35 cellular contexts compared by ENCODE assay signal in the genomic region with DNA sequence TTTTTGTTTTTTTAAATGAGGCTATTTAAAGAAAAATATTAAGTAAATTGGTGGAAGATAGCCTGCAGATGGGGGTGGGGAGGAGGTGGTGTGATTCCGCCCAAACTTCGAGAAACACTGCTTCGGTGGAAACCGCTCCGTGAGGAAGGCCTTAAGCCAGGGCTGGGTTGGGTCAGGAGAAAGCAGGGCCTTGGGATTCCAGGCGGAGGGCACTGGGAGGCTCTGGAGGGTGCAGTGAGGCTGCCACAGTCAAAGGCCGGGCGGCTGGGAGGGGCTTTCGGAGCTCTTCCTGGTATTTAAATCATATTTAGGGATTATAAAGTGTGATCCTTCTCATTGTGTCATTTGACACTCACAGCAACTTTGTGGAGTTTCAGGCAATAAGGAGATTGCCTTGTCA. TPM values are rescaled to one million over a fixed set of nuclear protein-coding genes. Genes with fewer than 3 reads are reported as not detected.
"Had no signal": no experiment of that assay in that cellular context is flagged by ENCODE, and none has a peak within 500 bp of the region (broad histone marks: within the 10 kb centered on the region; RNA-seq: fewer than 3 reads in every experiment).

No MANE protein-coding gene starts in this region.

- H3K9me3 Mint-ChIP-seq: activated CD4-positive, alpha-beta T cell treated with anti-CD3 and anti-CD28 coated beads, Interleukin-2, amount 10 ng/mL, durations not matched to agents 7 days and 5 days; activated naive CD4-positive, alpha-beta T cell treated with anti-CD3 and anti-CD28 coated beads for 36 hours; activated naive CD4-positive, alpha-beta T cell treated with anti-CD3 and anti-CD28 coated beads, Interleukin-2, amount 50 U/mL, for 72 hours; activated T-cell treated with anti-CD3 and anti-CD28 coated beads, Interleukin-2, amount 50 U/mL, for 4 hours; activated T-helper 1 cell treated with anti-CD3 and anti-CD28 coated beads, Interleukin-12 subunit alpha, Interleukin-12 subunit beta, Interleukin-2, Interleukin-4 antibody, amounts not matched to agents 30 ng/mL and 10 ng/mL and 1 ng/mL, durations not matched to agents 14 hours and 24 hours and 36 hours; T-helper 1 cell treated with Interleukin-12 subunit alpha and Interleukin-12 subunit beta and Interleukin-4 antibody, amounts not matched to agents 30 μg/mL and 1 μg/mL, for 36 hours; T-helper 2 cell treated with Interferon-gamma antibody and Interleukin-4, amounts not matched to agents 5 μg/mL and 100 μg/mL, for 36 hours had no signal

- H3K4me3 ChIP-seq: adrenal gland, body of pancreas, MG63, Peyer's patch, SJSA1 had no signal

- H3K4me3 Mint-ChIP-seq: activated CD4-positive, alpha-beta T cell treated with anti-CD3 and anti-CD28 coated beads for 36 hours; activated CD4-positive, alpha-beta T cell treated with anti-CD3 and anti-CD28 coated beads, Interleukin-2, amount 10 ng/mL, durations not matched to agents 7 days and 5 days; activated CD8-positive, alpha-beta T cell treated with anti-CD3 and anti-CD28 coated beads, Interleukin-2, amount 10 ng/mL, durations not matched to agents 7 days and 5 days; activated naive CD4-positive, alpha-beta T cell treated with anti-CD3 and anti-CD28 coated beads for 36 hours; activated T-cell treated with anti-CD3 and anti-CD28 coated beads, Interleukin-2, amount 50 U/mL, for 4 hours; activated T-helper 1 cell treated with anti-CD3 and anti-CD28 coated beads, Interleukin-12 subunit alpha, Interleukin-12 subunit beta, Interleukin-2, Interleukin-4 antibody, amounts not matched to agents 30 ng/mL and 10 ng/mL and 1 ng/mL, durations not matched to agents 14 hours and 24 hours and 36 hours; T-helper 1 cell treated with Interleukin-12 subunit alpha and Interleukin-12 subunit beta and Interleukin-4 antibody, amounts not matched to agents 30 μg/mL and 1 μg/mL, for 36 hours; T-helper 2 cell treated with Interferon-gamma antibody and Interleukin-4, amounts not matched to agents 5 μg/mL and 100 μg/mL, for 36 hours had no signal

- ATAC-seq: activated CD4-positive, alpha-beta T cell treated with anti-CD3 and anti-CD28 coated beads for 36 hours; activated CD4-positive, CD25-positive, alpha-beta regulatory T cell treated with anti-CD3 and anti-CD28 coated beads, Interleukin-2, amount 50 U/mL, for 24 hours; activated CD8-positive, alpha-beta T cell treated with anti-CD3 and anti-CD28 coated beads, Interleukin-2, amount 10 ng/mL, durations not matched to agents 7 days and 5 days; activated naive CD4-positive, alpha-beta T cell treated with anti-CD3 and anti-CD28 coated beads, Interleukin-2, amount 50 U/mL, for 72 hours; activated T-cell treated with anti-CD3 and anti-CD28 coated beads, Interleukin-2, amount 50 U/mL, for 4 hours; body of pancreas; PC-3 had no signal

- H3K36me3 Mint-ChIP-seq: activated naive CD4-positive, alpha-beta T cell treated with anti-CD3 and anti-CD28 coated beads, Interleukin-2, amount 50 U/mL, for 72 hours had no signal

- H3K27me3 Mint-ChIP-seq: activated CD4-positive, alpha-beta T cell treated with anti-CD3 and anti-CD28 coated beads, Interleukin-2, amount 10 ng/mL, durations not matched to agents 7 days and 5 days had no signal

- H3K9ac ChIP-seq: SK-N-SH had no signal

- H3K27me3 ChIP-seq: adrenal gland, body of pancreas, MG63, Peyer's patch had no signal

- H3K27ac ChIP-seq: adrenal gland, body of pancreas, Peyer's patch, SJSA1 had no signal

- H3K27ac Mint-ChIP-seq: activated CD4-positive, alpha-beta T cell treated with anti-CD3 and anti-CD28 coated beads for 36 hours; activated CD4-positive, alpha-beta T cell treated with anti-CD3 and anti-CD28 coated beads, Interleukin-2, amount 10 ng/mL, durations not matched to agents 7 days and 5 days; activated CD8-positive, alpha-beta T cell treated with anti-CD3 and anti-CD28 coated beads, Interleukin-2, amount 10 ng/mL, durations not matched to agents 7 days and 5 days; activated naive CD4-positive, alpha-beta T cell treated with anti-CD3 and anti-CD28 coated beads for 36 hours; activated naive CD4-positive, alpha-beta T cell treated with anti-CD3 and anti-CD28 coated beads, Interleukin-2, amount 50 U/mL, for 72 hours; activated T-helper 1 cell treated with anti-CD3 and anti-CD28 coated beads, Interleukin-12 subunit alpha, Interleukin-12 subunit beta, Interleukin-2, Interleukin-4 antibody, amounts not matched to agents 30 ng/mL and 10 ng/mL and 1 ng/mL, durations not matched to agents 14 hours and 24 hours and 36 hours; T-helper 1 cell treated with Interleukin-12 subunit alpha and Interleukin-12 subunit beta and Interleukin-4 antibody, amounts not matched to agents 30 μg/mL and 1 μg/mL, for 36 hours; T-helper 2 cell treated with Interferon-gamma antibody and Interleukin-4, amounts not matched to agents 5 μg/mL and 100 μg/mL, for 36 hours had no signal

- H3K4me1 ChIP-seq: Peyer's patch, SJSA1 had no signal

- H3K4me2 ChIP-seq: SK-N-SH had no signal

- DNase-seq: activated CD4-positive, alpha-beta T cell treated with anti-CD3 and anti-CD28 coated beads for 36 hours; activated CD4-positive, alpha-beta T cell treated with anti-CD3 and anti-CD28 coated beads, Interleukin-2, amount 10 ng/mL, durations not matched to agents 7 days and 5 days; activated CD4-positive, alpha-beta T cell treated with anti-CD3 and anti-CD28 coated beads, Interleukin-2, amount 50 U/mL, for 48 hours; activated CD8-positive, alpha-beta memory T cell treated with anti-CD3 and anti-CD28 coated beads, Interleukin-2, amount 50 U/mL, for 4 hours; activated CD8-positive, alpha-beta T cell treated with anti-CD3 and anti-CD28 coated beads, Interleukin-2, amount 10 ng/mL, durations not matched to agents 7 days and 5 days; activated gamma-delta T cell treated with Interleukin-2 at 50 U/mL for 16 hours; activated naive CD4-positive, alpha-beta T cell treated with anti-CD3 and anti-CD28 coated beads for 36 hours; activated T-cell treated with anti-CD3 and anti-CD28 coated beads for 4 hours; activated T-cell treated with anti-CD3 and anti-CD28 coated beads, Interleukin-2, amount 50 U/mL, for 4 hours; adrenal gland; body of pancreas; central memory CD4-positive, alpha-beta T cell; Kasumi-1; MG63; NCI-H1048; NCI-H1105 treated with DMSO at 0.1 percent for 48 hours; NCI-H1436; NCI-H1694; NCI-H2029; NCI-H345; NCI-H524 treated with DMSO at 0.1 percent for 48 hours; PC-3; Peyer's patch; RPMI8226; SHP77 treated with DMSO at 0.1 percent for 48 hours; SK-N-SH had no signal

- H3K9me2 ChIP-seq: SK-N-SH had no signal

- H3K9me3 ChIP-seq: adrenal gland, body of pancreas, MG63, Peyer's patch, SJSA1, SK-N-SH had no signal

- H3K36me3 ChIP-seq: adrenal gland, MG63, Peyer's patch, SJSA1 had no signal

- H3K4me1 Mint-ChIP-seq: activated CD4-positive, alpha-beta T cell treated with anti-CD3 and anti-CD28 coated beads for 36 hours; activated CD4-positive, alpha-beta T cell treated with anti-CD3 and anti-CD28 coated beads, Interleukin-2, amount 10 ng/mL, durations not matched to agents 7 days and 5 days had no signal

RNA-seq across cellular contexts. Expression of a gene that starts 22.2 kb away (rescaled TPM):
- total RNA-seq: activated CD4-positive, alpha-beta T cell treated with anti-CD3 and anti-CD28 coated beads for 36 hours; activated CD4-positive, alpha-beta T cell treated with anti-CD3 and anti-CD28 coated beads, Interleukin-2, amount 10 ng/mL, durations not matched to agents 7 days and 5 days; activated CD8-positive, alpha-beta T cell treated with anti-CD3 and anti-CD28 coated beads, Interleukin-2, amount 10 ng/mL, durations not matched to agents 7 days and 5 days; activated naive CD4-positive, alpha-beta T cell treated with anti-CD3 and anti-CD28 coated beads for 36 hours; activated naive CD4-positive, alpha-beta T cell treated with anti-CD3 and anti-CD28 coated beads, Interleukin-2, amount 50 U/mL, for 72 hours; activated T-cell treated with anti-CD3 and anti-CD28 coated beads, Interleukin-2, amount 50 U/mL, for 4 hours; activated T-helper 1 cell treated with anti-CD3 and anti-CD28 coated beads, Interleukin-12 subunit alpha, Interleukin-12 subunit beta, Interleukin-2, Interleukin-4 antibody, amounts not matched to agents 30 ng/mL and 10 ng/mL and 1 ng/mL, durations not matched to agents 14 hours and 24 hours and 36 hours; adrenal gland; astrocyte; bronchial epithelial cell; NCI-H460; PC-3; Peyer's patch; SJSA1 had no signal
- polyA plus RNA-seq: adrenal gland, SK-N-SH had no signal
